ENCODE assay signal across 9 cellular contexts in the genomic region with DNA sequence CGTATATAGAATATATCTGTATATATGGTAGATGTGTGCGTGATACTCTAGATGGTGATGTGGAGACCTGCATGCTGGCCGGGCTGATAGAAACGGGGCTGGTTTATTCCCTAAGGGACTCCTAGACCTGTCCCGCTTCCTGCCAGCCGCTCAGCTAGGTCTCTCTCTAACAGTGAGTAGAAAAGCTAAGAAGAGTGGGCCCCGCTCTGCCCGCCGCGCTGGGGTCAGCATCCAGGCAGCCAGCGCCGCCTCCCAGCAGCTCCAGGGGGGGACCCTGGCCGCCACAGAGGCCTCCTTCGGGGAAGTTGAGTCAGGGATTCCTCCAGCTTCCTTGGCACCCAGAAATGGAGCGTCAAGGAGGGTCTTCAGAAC. TPM values are rescaled to one million over a fixed set of nuclear protein-coding genes. Genes with fewer than 3 reads are reported as not detected.
A peak's percentile ranks its signal among the peaks of the same experiment; 100 is the strongest.
DNase-seq lines count a peak whose midpoint lies in the region; ATAC-seq and TF ChIP-seq lines count a peak whose summit lies in the region.
"Had no signal": no experiment of that assay in that cellular context is flagged by ENCODE, and none has a peak within 500 bp of the region (broad histone marks: within the 10 kb centered on the region; RNA-seq: fewer than 3 reads in every experiment).

No MANE protein-coding gene starts in this region.

- peak overlapping the region in 1 of 2 donors; percentile 75 for H3K27ac Mint-ChIP-seq in natural killer cell

- H3K4me2 ChIP-seq in DND-41 (ENCODE audit: insufficient read depth, low read length) = no peak overlapping the region

- no peaks in the 10 kb centered on the region for H3K79me2 ChIP-seq in DND-41 (ENCODE audit: insufficient read depth, low read length)

- peak overlapping the region; percentile 65 for H3K4me3 Mint-ChIP-seq in natural killer cell

- 70 to 76% methylated on average over 6 to 15 of the region's 15 CpGs for WGBS in body of pancreas, 2 donors

- ATAC-seq in DND-41 (ENCODE audit: insufficient read depth, low read depth) (peak; percentile 32), HG02938 (IDR thresholded peaks at IDR 0.05; ENCODE audit: unreplicated experiment) (peak; percentile 39), body of pancreas (no peak), natural killer cell (no peak), HG03095 (IDR thresholded peaks at IDR 0.05; ENCODE audit: unreplicated experiment) (no peak), HG03045 (IDR thresholded peaks at IDR 0.05; ENCODE audit: unreplicated experiment) (no peak)

- H4K20me1 ChIP-seq in DND-41 (ENCODE audit: insufficient read depth, low read length) = no peaks in the 10 kb centered on the region; the same call in 1 of the 2 replicates

- H3K27me3 ChIP-seq in DND-41 (ENCODE audit: insufficient read depth, low read length, poor library complexity) (no peaks in the 10 kb centered on the region), body of pancreas (no peaks in the 10 kb centered on the region)

- H3K4me1 Mint-ChIP-seq in natural killer cell = peaks cover 22 to 41% of the 10 kb centered on the region in 2 donors

- DNase-seq in DND-41 = no peak
- DNase-seq in body of pancreas = no peak
- DNase-seq in natural killer cell = no peak
- no peak for DNase-seq in ecto neural progenitor cell (ENCODE audit: low spot score)
- DNase-seq in NCI-H345 (lab: John Stamatoyannopoulos, UW) = no peak

- intact Hi-C loops in body of pancreas (cut with DNase I) (loop anchor here (10.0 kb wide), 1 partner anchor 187 kb away; a partner anchor contains a TSS), natural killer cell (cut with micrococcal nuclease) (no loop called here)

- H3K4me1 ChIP-seq in DND-41 (ENCODE audit: insufficient read depth, low read length) (peaks cover 4% of the 10 kb centered on the region), body of pancreas (peaks cover 24% of the 10 kb centered on the region)

- no peak overlapping the region for H3K9ac ChIP-seq in DND-41 (ENCODE audit: low read depth, low read length)

- TF ChIP-seq CTCF in DND-41 (IDR thresholded peaks at IDR 0.05; ENCODE audit: borderline replicate concordance, extremely low read depth, low read length, poor library complexity, severe bottlenecking) (no peak), body of pancreas (IDR thresholded peaks at IDR 0.05) (no peak), natural killer cell (IDR thresholded peaks at IDR 0.05) (no peak)

- H3K36me3 ChIP-seq in DND-41 (ENCODE audit: insufficient read depth, low read length) = no peaks in the 10 kb centered on the region
- no peaks in the 10 kb centered on the region for H3K36me3 ChIP-seq in body of pancreas (replicated peaks in 1 of 2; ENCODE audit: insufficient read depth in 1 of 2, low read depth in 2 of 2)

- no peaks in the 10 kb centered on the region for H3K9me3 Mint-ChIP-seq in natural killer cell

- no peaks in the 10 kb centered on the region for H3K36me3 Mint-ChIP-seq in natural killer cell

- H3K27ac ChIP-seq in DND-41 (ENCODE audit: low read length) (no peak overlapping the region), body of pancreas (peak overlapping the region; percentile 2 to 78 (median 64))

- TF ChIP-seq POLR2A in body of pancreas (IDR thresholded peaks at IDR 0.05) = no peak

- H2AFZ ChIP-seq in DND-41 (ENCODE audit: low read depth, low read length) = no peak overlapping the region

- H3K9me3 ChIP-seq in DND-41 (ENCODE audit: insufficient read depth, low read length, severe bottlenecking) (no peaks in the 10 kb centered on the region), body of pancreas (no peaks in the 10 kb centered on the region)

- H3K4me3 ChIP-seq in DND-41 (ENCODE audit: low read depth in 1 of 2, low read length in 2 of 2) = no peak overlapping the region
- H3K4me3 ChIP-seq in body of pancreas = no peak overlapping the region

- no peaks in the 10 kb centered on the region for H3K27me3 Mint-ChIP-seq in natural killer cell (ENCODE audit: low read depth in 2 of 2)

RNA-seq across cellular contexts. Expression of a gene that starts 9.4 kb away (rescaled TPM):
- total RNA-seq in body of pancreas = 10 to 100 TPM in 1 of 2 donors, 1 to 10 TPM in 1; 9.6 to 21.1 TPM
- total RNA-seq in natural killer cell = under 1 TPM; 0.12 to 0.33 (median 0.16) TPM

RNA-seq across cellular contexts. Expression of a gene that starts 11.7 kb away (rescaled TPM):
- total RNA-seq in body of pancreas = 1 to 10 TPM in 1 of 2 donors, under 1 TPM in 1; 0.52 to 4.6 TPM
- 1 to 10 TPM in 1 of 3 donors, under 1 TPM in 2; 0.77 to 1.1 (median 0.82) TPM for total RNA-seq in natural killer cell
- total RNA-seq: NCI-H460 had no signal

RNA-seq across cellular contexts. Expression of a gene that starts 26.9 kb away (rescaled TPM):
- total RNA-seq in body of pancreas (10 to 100 TPM; 23.1 to 48.1 TPM), natural killer cell (100 to 1,000 TPM; 194 to 233 (median 202) TPM)

RNA-seq across cellular contexts. Expression of a gene that starts 57.5 kb away (rescaled TPM):
- 10 to 100 TPM in 1 of 2 donors, 1 to 10 TPM in 1; 6.9 to 10.1 TPM for total RNA-seq in body of pancreas
- under 1 TPM in 1 of 3 donors, not detected in 2; 0.65 TPM for total RNA-seq in natural killer cell

Comparison
In these comparisons a context has a peak if more than half of its experiments do, and no peak if none do; other contexts are left out.
1. ATAC-seq: peak in DND-41 (single experiment) and HG02938 (single experiment); none in body of pancreas (single experiment), natural killer cell (0 of 3), HG03095 (single experiment) and HG03045 (single experiment).
2. RNA of a gene that starts 9.4 kb away (total RNA-seq): 9.6 to 21.1 TPM in body of pancreas; 0.12 to 0.33 TPM in natural killer cell; every median in the first group is over 4 times any median in the second.